In genomic region chr5:148412124-148412523, GRCh38 we compare ENCODE assay signal across 13 cellular contexts. TPM values are rescaled to one million over a fixed set of nuclear protein-coding genes. Genes with fewer than 3 reads are reported as not detected.
DNase-seq lines count a peak whose midpoint lies in the region; ATAC-seq and TF ChIP-seq lines count a peak whose summit lies in the region.
"Had no signal": no experiment of that assay in that cellular context is flagged by ENCODE, and none has a peak within 500 bp of the region (broad histone marks: within the 10 kb centered on the region; RNA-seq: fewer than 3 reads in every experiment).

No MANE protein-coding gene starts in this region.

- peaks cover 58% of the 10 kb centered on the region for H3K36me3 ChIP-seq in CD8-positive, alpha-beta T cell (ENCODE audit: insufficient read depth, low read length)

- intact Hi-C loops in CD8-positive, alpha-beta T cell (cut with DNase I, micrococcal nuclease) = no loop called here

- peak overlapping the region; percentile 67 for H3K27ac Mint-ChIP-seq in activated T-cell treated with anti-CD3 and anti-CD28 coated beads, Interleukin-2, amount 50 U/mL, for 72 hours
- peak overlapping the region; percentile 1 for H3K27ac Mint-ChIP-seq in CD8-positive, alpha-beta T cell
- peak overlapping the region; percentile 5; the same call in 1 of the 2 replicates for H3K27ac Mint-ChIP-seq in HFFc6
- peak overlapping the region; percentile 23 for H3K27ac Mint-ChIP-seq in nephron progenitor cell
- H3K27ac Mint-ChIP-seq: CD14-positive monocyte had no signal

- H3K27me3 Mint-ChIP-seq in activated T-cell treated with anti-CD3 and anti-CD28 coated beads, Interleukin-2, amount 50 U/mL, for 72 hours (ENCODE audit: low read depth) = no peaks in the 10 kb centered on the region
- no peaks in the 10 kb centered on the region for H3K27me3 Mint-ChIP-seq in activated T-cell treated with anti-CD3 and anti-CD28 coated beads, Interleukin-2, amount 50 U/mL, for 4 hours (ENCODE audit: low read depth)
- H3K27me3 Mint-ChIP-seq in CD8-positive, alpha-beta T cell (ENCODE audit: low read depth) = no peaks in the 10 kb centered on the region
- no peaks in the 10 kb centered on the region for H3K27me3 Mint-ChIP-seq in HFFc6 (ENCODE audit: insufficient read depth)
- no peaks in the 10 kb centered on the region for H3K27me3 Mint-ChIP-seq in nephron progenitor cell (ENCODE audit: low read depth, poor library complexity)
- H3K27me3 Mint-ChIP-seq: CD8-positive, alpha-beta memory T cell had no signal

- DNase-seq in activated T-cell treated with anti-CD3 and anti-CD28 coated beads, Interleukin-2, amount 50 U/mL, for 72 hours = no peak
- DNase-seq in activated T-cell treated with anti-CD3 and anti-CD28 coated beads, Interleukin-2, amount 50 U/mL, for 4 hours = no peak
- DNase-seq in CD8-positive, alpha-beta T cell = no peak
- DNase-seq in HFFc6 = no peak
- no peak for DNase-seq in nephron progenitor cell
- DNase-seq: Caco-2; CD8-positive, alpha-beta memory T cell; DND-41; GDM1 had no signal

- peak overlapping the region in 1 of 2 donors; percentile 47 for H3K4me3 Mint-ChIP-seq in activated T-cell treated with anti-CD3 and anti-CD28 coated beads, Interleukin-2, amount 50 U/mL, for 72 hours
- H3K4me3 Mint-ChIP-seq in activated T-cell treated with anti-CD3 and anti-CD28 coated beads, Interleukin-2, amount 50 U/mL, for 4 hours = no peak overlapping the region
- no peak overlapping the region for H3K4me3 Mint-ChIP-seq in CD8-positive, alpha-beta T cell
- H3K4me3 Mint-ChIP-seq in HFFc6 (no peak overlapping the region), nephron progenitor cell (no peak overlapping the region)
- H3K4me3 Mint-ChIP-seq: CD14-positive monocyte; CD8-positive, alpha-beta memory T cell had no signal

- no peaks in the 10 kb centered on the region for H3K9me3 ChIP-seq in CD8-positive, alpha-beta T cell (ENCODE audit: low read length)
- H3K9me3 ChIP-seq: Caco-2, HAP-1 had no signal

- peak in 1 of 2 donors; percentile 83 for ATAC-seq in activated T-cell treated with anti-CD3 and anti-CD28 coated beads, Interleukin-2, amount 50 U/mL, for 72 hours (replicated peaks in 1 of 2)
- ATAC-seq in activated T-cell treated with anti-CD3 and anti-CD28 coated beads, Interleukin-2, amount 50 U/mL, for 4 hours = no peak
- no peak for ATAC-seq in CD8-positive, alpha-beta T cell
- ATAC-seq in HG02642 (IDR thresholded peaks at IDR 0.05; ENCODE audit: poor library complexity, unreplicated experiment) = no peak

- H3K9me3 Mint-ChIP-seq in activated T-cell treated with anti-CD3 and anti-CD28 coated beads, Interleukin-2, amount 50 U/mL, for 72 hours = no peaks in the 10 kb centered on the region
- H3K9me3 Mint-ChIP-seq in activated T-cell treated with anti-CD3 and anti-CD28 coated beads, Interleukin-2, amount 50 U/mL, for 4 hours = no peaks in the 10 kb centered on the region
- H3K9me3 Mint-ChIP-seq in CD8-positive, alpha-beta T cell = no peaks in the 10 kb centered on the region
- H3K9me3 Mint-ChIP-seq in HFFc6 = no peaks in the 10 kb centered on the region
- H3K9me3 Mint-ChIP-seq in nephron progenitor cell = no peaks in the 10 kb centered on the region
- H3K9me3 Mint-ChIP-seq: CD14-positive monocyte; CD8-positive, alpha-beta memory T cell had no signal

- no peak for TF ChIP-seq CTCF in CD8-positive, alpha-beta T cell (IDR thresholded peaks at IDR 0.05)
- TF ChIP-seq CTCF in HFFc6 (IDR thresholded peaks at IDR 0.05) (no peak), nephron progenitor cell (IDR thresholded peaks at IDR 0.05) (no peak)

- POLR2A ChIA-PET in CD8-positive, alpha-beta T cell (lab: Charles Lee) = interaction anchor here (1.2 kb wide), 1 partner anchor 28 kb away, joined by 5 read pairs; the partner anchor contains the start of gene FBXO38

- H3K27me3 ChIP-seq in CD8-positive, alpha-beta T cell (ENCODE audit: insufficient read depth, low read length) = no peaks in the 10 kb centered on the region

- no peaks in the 10 kb centered on the region for H3K4me1 ChIP-seq in CD8-positive, alpha-beta T cell (ENCODE audit: insufficient read depth, low read length)
- H3K4me1 ChIP-seq: Caco-2, HAP-1 had no signal

- CTCF ChIA-PET in CD8-positive, alpha-beta T cell (lab: Charles Lee) = interaction anchor here (1.4 kb wide), 1 partner anchor 29 kb away, joined by 3 read pairs; no protein-coding TSS in a partner anchor

- H3K4me1 Mint-ChIP-seq in activated T-cell treated with anti-CD3 and anti-CD28 coated beads, Interleukin-2, amount 50 U/mL, for 72 hours (ENCODE audit: low read depth) = peaks cover 5% of the 10 kb centered on the region
- peaks cover 4% of the 10 kb centered on the region for H3K4me1 Mint-ChIP-seq in activated T-cell treated with anti-CD3 and anti-CD28 coated beads, Interleukin-2, amount 50 U/mL, for 4 hours (ENCODE audit: low read depth)
- peaks cover 12% of the 10 kb centered on the region for H3K4me1 Mint-ChIP-seq in CD8-positive, alpha-beta T cell (ENCODE audit: low read depth)
- peaks cover 13% of the 10 kb centered on the region for H3K4me1 Mint-ChIP-seq in HFFc6 (ENCODE audit: low read depth)
- no peaks in the 10 kb centered on the region for H3K4me1 Mint-ChIP-seq in nephron progenitor cell
- H3K4me1 Mint-ChIP-seq: CD14-positive monocyte had no signal

- H3K4me3 ChIP-seq in CD8-positive, alpha-beta T cell (ENCODE audit: low read depth, low read length) = no peak overlapping the region
- H3K4me3 ChIP-seq: HAP-1 had no signal

- peaks cover 20 to 40% of the 10 kb centered on the region in 2 donors for H3K36me3 Mint-ChIP-seq in activated T-cell treated with anti-CD3 and anti-CD28 coated beads, Interleukin-2, amount 50 U/mL, for 72 hours (ENCODE audit: insufficient read depth in 2 of 2)
- H3K36me3 Mint-ChIP-seq in activated T-cell treated with anti-CD3 and anti-CD28 coated beads, Interleukin-2, amount 50 U/mL, for 4 hours (ENCODE audit: insufficient read depth) = peaks cover 60% of the 10 kb centered on the region
- H3K36me3 Mint-ChIP-seq in CD8-positive, alpha-beta T cell = peaks cover 87% of the 10 kb centered on the region
- H3K36me3 Mint-ChIP-seq in HFFc6 (ENCODE audit: low read depth) = peaks cover 47% of the 10 kb centered on the region
- peaks cover 64% of the 10 kb centered on the region for H3K36me3 Mint-ChIP-seq in nephron progenitor cell (ENCODE audit: low read depth)

- H3K27ac ChIP-seq in CD8-positive, alpha-beta T cell (ENCODE audit: low read depth, low read length) = no peak overlapping the region
- H3K27ac ChIP-seq: HL-60 had no signal

RNA-seq across cellular contexts. Expression of gene FBXO38, which starts 28.4 kb away (rescaled TPM):
- 10 to 100 TPM; 62.8 to 68.5 TPM for total RNA-seq in activated T-cell treated with anti-CD3 and anti-CD28 coated beads, Interleukin-2, amount 50 U/mL, for 72 hours
- total RNA-seq in activated T-cell treated with anti-CD3 and anti-CD28 coated beads, Interleukin-2, amount 50 U/mL, for 4 hours = 10 to 100 TPM; 29.8 to 31.5 (median 30.5) TPM
- total RNA-seq in CD8-positive, alpha-beta T cell = 10 to 100 TPM; 45.5 to 48.7 TPM
- total RNA-seq in HFFc6 (2021; fragmentation: NEBNext Ultra II Directional; extraction: Animal tissue kit (Norgen Biotek cat#: 25700)) = 10 to 100 TPM; 28.1 to 31.7 (median 30.9) TPM

Comparison
In these comparisons a context has a peak if more than half of its experiments do, and no peak if none do; other contexts are left out.
1. H3K27ac Mint-ChIP-seq: peak in every context shown above with its lines; median percentile 67 in activated T-cell treated with anti-CD3 and anti-CD28 coated beads, Interleukin-2, amount 50 U/mL, for 72 hours; 23 in nephron progenitor cell; 5 in HFFc6; 1 in CD8-positive, alpha-beta T cell.